In genomic region chr5:150164640-150165039, GRCh38 we compare ENCODE assay signal across 1 cellular context.
TF ChIP-seq lines count a peak whose summit lies in the region.

No MANE protein-coding gene starts in this region.

TF ChIP-seq in K562, 482 proteins besides CTCF, POLR2A, EP300 and RAD21:
- TF ChIP-seq ZBTB43 (CRISPR knock-in tag; IDR thresholded peaks at IDR 0.05) (no peak), MAX (CRISPR knock-in tag; IDR thresholded peaks at IDR 0.05) (peak; percentile 51; the same call in 1 of the 2 replicates)
TF ChIP-seq in K562: peak in this region for 1.
